In the genomic region with DNA sequence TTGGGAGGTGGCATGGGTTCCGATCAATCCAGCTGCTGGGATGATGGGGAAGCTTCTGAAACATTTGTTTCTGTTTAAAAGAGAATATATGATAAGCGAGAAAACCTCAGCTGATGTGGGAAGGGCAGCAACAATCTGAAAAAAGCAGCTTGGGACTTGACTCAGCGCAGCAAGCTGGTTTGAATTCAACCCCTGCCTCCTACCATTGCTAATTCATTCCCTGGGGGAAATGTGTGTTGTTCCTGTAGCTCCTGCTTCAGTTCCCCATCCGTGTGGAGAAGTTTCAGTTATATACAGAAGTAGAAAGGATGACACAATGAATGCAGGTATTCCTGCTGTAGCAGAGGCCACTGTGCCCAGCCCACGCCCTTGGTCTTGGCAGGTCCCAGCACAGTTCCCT, we compare ENCODE assay signal across 14 cellular contexts.
"Had no signal": no experiment of that assay in that cellular context is flagged by ENCODE, and none has a peak within 500 bp of the region (broad histone marks: within the 10 kb centered on the region; RNA-seq: fewer than 3 reads in every experiment).

No MANE protein-coding gene starts in this region.

- H3K4me3 ChIP-seq: gastrocnemius medialis, SJCRH30 had no signal

- H3K9me3 ChIP-seq: gastrocnemius medialis, SJCRH30 had no signal

- H3K27me3 Mint-ChIP-seq: activated naive CD4-positive, alpha-beta T cell treated with anti-CD3 and anti-CD28 coated beads, Interleukin-2, amount 10 ng/mL, durations not matched to agents 7 days and 5 days; stimulated activated memory B cell treated with anti-CD40 and anti-IgM and Interleukin-4, amounts not matched to agents 10 μg/mL and 1 μg/mL and 100 μg/mL, for 72 hours had no signal

- H2AFZ ChIP-seq: parathyroid adenoma had no signal

- H3K9ac ChIP-seq: parathyroid adenoma had no signal

- H3K36me3 Mint-ChIP-seq: activated naive CD4-positive, alpha-beta T cell treated with anti-CD3 and anti-CD28 coated beads, Interleukin-2, amount 10 ng/mL, durations not matched to agents 7 days and 5 days; brain; stimulated activated memory B cell treated with anti-CD40 and anti-IgM and Interleukin-4, amounts not matched to agents 10 μg/mL and 1 μg/mL and 100 μg/mL, for 72 hours had no signal

- H3K4me3 Mint-ChIP-seq: activated CD8-positive, alpha-beta T cell treated with anti-CD3 and anti-CD28 coated beads, Interleukin-2, amount 10 ng/mL, durations not matched to agents 7 days and 5 days; activated naive CD4-positive, alpha-beta T cell treated with anti-CD3 and anti-CD28 coated beads, Interleukin-2, amount 10 ng/mL, durations not matched to agents 7 days and 5 days; brain; dendritic cell treated with granulocyte-macrophage colony-stimulating factor and Interleukin-4, amounts not matched to agents 40 ng/mL and 50 ng/mL, for 4 days; neural crest cell; stimulated activated memory B cell treated with anti-CD40 and anti-IgM and Interleukin-4, amounts not matched to agents 10 μg/mL and 1 μg/mL and 100 μg/mL, for 72 hours; T-helper 2 cell treated with Interferon-gamma antibody and Interleukin-4, amounts not matched to agents 5 μg/mL and 100 μg/mL, for 36 hours had no signal

- H3K4me1 Mint-ChIP-seq: activated naive CD4-positive, alpha-beta T cell treated with anti-CD3 and anti-CD28 coated beads, Interleukin-2, amount 10 ng/mL, durations not matched to agents 7 days and 5 days; stimulated activated memory B cell treated with anti-CD40 and anti-IgM and Interleukin-4, amounts not matched to agents 10 μg/mL and 1 μg/mL and 100 μg/mL, for 72 hours had no signal

- H3K4me1 ChIP-seq: gastrocnemius medialis, parathyroid adenoma, SJCRH30 had no signal

- H3K27ac ChIP-seq: gastrocnemius medialis, parathyroid adenoma, SJCRH30 had no signal

- H3K27me3 ChIP-seq: gastrocnemius medialis, SJCRH30 had no signal

- FAIRE-seq: small intestine had no signal

- H3K36me3 ChIP-seq: gastrocnemius medialis, SJCRH30 had no signal

- ATAC-seq: activated CD8-positive, alpha-beta T cell treated with anti-CD3 and anti-CD28 coated beads, Interleukin-2, amount 10 ng/mL, durations not matched to agents 7 days and 5 days; gastrocnemius medialis; stimulated activated memory B cell treated with anti-CD40 and anti-IgM and Interleukin-4, amounts not matched to agents 10 μg/mL and 1 μg/mL and 100 μg/mL, for 72 hours had no signal

- H3K9me3 Mint-ChIP-seq: activated naive CD4-positive, alpha-beta T cell treated with anti-CD3 and anti-CD28 coated beads, Interleukin-2, amount 10 ng/mL, durations not matched to agents 7 days and 5 days; dendritic cell treated with granulocyte-macrophage colony-stimulating factor and Interleukin-4, amounts not matched to agents 40 ng/mL and 50 ng/mL, for 4 days; T-helper 2 cell treated with Interferon-gamma antibody and Interleukin-4, amounts not matched to agents 5 μg/mL and 100 μg/mL, for 36 hours had no signal

- H3K79me2 ChIP-seq: parathyroid adenoma had no signal

- DNase-seq: activated CD8-positive, alpha-beta T cell treated with anti-CD3 and anti-CD28 coated beads, Interleukin-2, amount 10 ng/mL, durations not matched to agents 7 days and 5 days; activated naive CD4-positive, alpha-beta T cell treated with anti-CD3 and anti-CD28 coated beads, Interleukin-2, amount 10 ng/mL, durations not matched to agents 7 days and 5 days; gastrocnemius medialis; retina; SJCRH30; small intestine; SW 1271; trophoblast cell had no signal

- H3K27ac Mint-ChIP-seq: activated CD8-positive, alpha-beta T cell treated with anti-CD3 and anti-CD28 coated beads, Interleukin-2, amount 10 ng/mL, durations not matched to agents 7 days and 5 days; activated naive CD4-positive, alpha-beta T cell treated with anti-CD3 and anti-CD28 coated beads, Interleukin-2, amount 10 ng/mL, durations not matched to agents 7 days and 5 days; dendritic cell treated with granulocyte-macrophage colony-stimulating factor and Interleukin-4, amounts not matched to agents 40 ng/mL and 50 ng/mL, for 4 days; stimulated activated memory B cell treated with anti-CD40 and anti-IgM and Interleukin-4, amounts not matched to agents 10 μg/mL and 1 μg/mL and 100 μg/mL, for 72 hours; T-helper 2 cell treated with Interferon-gamma antibody and Interleukin-4, amounts not matched to agents 5 μg/mL and 100 μg/mL, for 36 hours had no signal
